In the genomic region with DNA sequence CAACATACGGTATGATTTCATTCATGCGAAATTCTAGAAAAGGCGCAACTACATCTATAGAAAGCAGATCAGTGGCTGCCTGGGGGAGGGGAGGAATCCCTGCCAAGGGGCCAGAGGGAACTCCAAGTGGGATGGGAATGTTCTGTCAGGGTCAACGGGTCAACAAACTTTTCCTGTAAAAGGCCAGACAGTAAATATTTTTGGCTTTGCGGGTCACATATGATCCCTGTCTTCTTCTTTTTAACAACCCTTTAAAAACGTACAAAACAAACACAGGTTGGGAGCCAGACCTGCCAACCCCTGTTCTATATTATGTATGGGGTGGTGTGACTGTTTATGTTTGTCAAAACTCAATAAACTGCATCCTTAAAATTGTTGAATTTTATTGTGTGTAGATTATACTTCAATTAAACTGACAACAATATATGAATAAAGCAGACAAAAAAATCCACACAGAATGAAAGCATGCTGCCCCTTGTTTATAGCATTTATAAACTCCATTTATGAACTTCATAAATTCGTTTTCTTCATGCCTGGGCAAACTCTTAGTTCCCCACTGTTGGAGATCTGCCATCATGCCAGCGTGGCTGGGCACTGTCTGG, we compare ENCODE assay signal across 16 cellular contexts. TPM values are rescaled to one million over a fixed set of nuclear protein-coding genes. Genes with fewer than 3 reads are reported as not detected.
A peak's percentile ranks its signal among the peaks of the same experiment; 100 is the strongest.
DNase-seq lines count a peak whose midpoint lies in the region; ATAC-seq, FAIRE-seq and TF ChIP-seq lines count a peak whose summit lies in the region.
"Had no signal": no experiment of that assay in that cellular context is flagged by ENCODE, and none has a peak within 500 bp of the region (broad histone marks: within the 10 kb centered on the region; RNA-seq: fewer than 3 reads in every experiment).

No MANE protein-coding gene starts in this region.

- ATAC-seq in SK-N-SH treated with all-trans-retinoic acid at 6 μM for 48 hours (no peak; the same call in 2 of the 3 replicates), lower lobe of right lung (no peak), GM18907 (IDR thresholded peaks at IDR 0.05; ENCODE audit: unreplicated experiment) (no peak)

- H3K4me1 ChIP-seq in SK-N-SH (ENCODE audit: control insufficient read depth in 1 of 2, insufficient read depth in 2 of 2, low read depth in 1 of 2, low read length in 1 of 2) (peaks cover 0 to 29% of the 10 kb centered on the region in 2 experiments; a peak in 2 of 4 replicates), ascending aorta (peaks cover 15 to 51% of the 10 kb centered on the region in 2 donors), lower lobe of right lung (peaks cover 49% of the 10 kb centered on the region), BE2C (peaks cover 18% of the 10 kb centered on the region)

- peak overlapping the region in 1 of 2 experiments; percentile 86; a peak in 2 of 4 replicates for H3K27ac ChIP-seq in SK-N-SH (ENCODE audit: low read depth in 2 of 2, low read length in 1 of 2)
- H3K27ac ChIP-seq in ascending aorta = peak overlapping the region; percentile 59 to 85
- H3K27ac ChIP-seq in lower lobe of right lung = peak overlapping the region; percentile 65
- peak overlapping the region; percentile 37 for H3K27ac ChIP-seq in substantia nigra (ENCODE audit: low read depth, low read length, poor library complexity, severe bottlenecking)
- H3K27ac ChIP-seq: neutrophil had no signal

- no peak overlapping the region for H3K4me2 ChIP-seq in SK-N-SH

- DNase-seq in SK-N-SH (no peak), ascending aorta (ENCODE audit: low spot score in 2 of 2) (no peak), lower lobe of right lung (no peak), substantia nigra (lab: John Stamatoyannopoulos, UW) (no peak), BE2C (no peak), HTR-8/SVneo (ENCODE audit: insufficient read length, low spot score) (no peak)
- DNase-seq: 8988T; activated gamma-delta T cell; DND-41; effector CD8-positive, alpha-beta T cell; Karpas-422; stimulated activated CD4-positive, alpha-beta T cell treated with anti-CD3 and anti-CD28 coated beads, Interleukin-1b, Interleukin-23, amount 100 ng/mL, for 48 hours; testis had no signal

- peaks cover 4% of the 10 kb centered on the region for H3F3A ChIP-seq in SK-N-SH (replicated peaks; ENCODE audit: insufficient read depth)

- no peak for FAIRE-seq in HTR-8/SVneo (lab: Jason Lieb, UNC)

- CTCF ChIA-PET in SK-N-SH (lab: Yijun Ruan, JAX) = interaction anchor here (1.1 to 1.2 kb wide), 2 partner anchors 29 to 300 kb away, joined by 3 to 4 read pairs; no protein-coding TSS in a partner anchor

- no peaks in the 10 kb centered on the region for H4K20me1 ChIP-seq in SK-N-SH (ENCODE audit: insufficient read depth)

- no peaks in the 10 kb centered on the region for H3K79me2 ChIP-seq in SK-N-SH (ENCODE audit: insufficient read depth)

- H3K4me3 ChIP-seq in SK-N-SH (ENCODE audit: low read depth in 2 of 2, low read length in 1 of 2) (no peak overlapping the region), ascending aorta (no peak overlapping the region), lower lobe of right lung (no peak overlapping the region), BE2C (ENCODE audit: low read depth, low read length) (no peak overlapping the region)
- H3K4me3 ChIP-seq: testis had no signal

- POLR2A ChIA-PET in SK-N-SH (lab: Yijun Ruan, JAX) = no interaction called here

- 0 out of 2 replicates have a peak overlapping the region, but pooled peaks have one; percentile 25 for H2AFZ ChIP-seq in SK-N-SH (ENCODE audit: low read depth)

- peaks cover 0 to 5% of the 10 kb centered on the region in 2 experiments for H3K36me3 ChIP-seq in SK-N-SH (replicated peaks in 1 of 2; ENCODE audit: control insufficient read depth in 1 of 2, insufficient read depth in 2 of 2, low read length in 1 of 2)
- no peaks in the 10 kb centered on the region for H3K36me3 ChIP-seq in ascending aorta
- H3K36me3 ChIP-seq in lower lobe of right lung = peaks cover 10% of the 10 kb centered on the region
- H3K36me3 ChIP-seq in BE2C = no peaks in the 10 kb centered on the region; the same call in 1 of the 2 replicates
- H3K36me3 ChIP-seq: neutrophil had no signal

- no peak for TF ChIP-seq RAD21 in SK-N-SH (IDR thresholded peaks at IDR 0.05; ENCODE audit: low read length)

- intact Hi-C loops in ascending aorta (cut with DNase I) = no loop called here
- intact Hi-C loops in lower lobe of right lung (cut with DNase I) = no loop called here

- TF ChIP-seq CTCF in SK-N-SH (IDR thresholded peaks at IDR 0.05) (no peak), ascending aorta (IDR thresholded peaks at IDR 0.05) (no peak), lower lobe of right lung (IDR thresholded peaks at IDR 0.05) (no peak), BE2C (IDR thresholded peaks at IDR 0.05; ENCODE audit: low read depth, low read length) (no peak)

- H3K9me2 ChIP-seq in SK-N-SH = no peaks in the 10 kb centered on the region

- 78% methylated on average over 8 of the region's 8 CpGs for WGBS in SK-N-SH (ENCODE audit: low lambda C conversion rate)

- H3K9ac ChIP-seq in SK-N-SH = no peak overlapping the region

- H3K9me3 ChIP-seq in SK-N-SH (no peaks in the 10 kb centered on the region), ascending aorta (no peaks in the 10 kb centered on the region), lower lobe of right lung (no peaks in the 10 kb centered on the region), BE2C (no peaks in the 10 kb centered on the region)
- H3K9me3 ChIP-seq: neutrophil, testis had no signal

- no peak for TF ChIP-seq EP300 in SK-N-SH (IDR thresholded peaks at IDR 0.05; ENCODE audit: borderline replicate concordance in 1 of 2, low read depth in 1 of 2, low read length in 1 of 2)

- H3K27me3 ChIP-seq in SK-N-SH (ENCODE audit: insufficient read depth) (no peaks in the 10 kb centered on the region), ascending aorta (no peaks in the 10 kb centered on the region), lower lobe of right lung (ENCODE audit: low read depth) (no peaks in the 10 kb centered on the region), BE2C (no peaks in the 10 kb centered on the region)
- H3K27me3 ChIP-seq: neutrophil, testis had no signal

TF ChIP-seq in SK-N-SH, 30 proteins besides CTCF, POLR2A, EP300 and RAD21:
- TF ChIP-seq CHD2 (IDR thresholded peaks at IDR 0.05; ENCODE audit: low read length, partially characterized antibody) (no peak), FOXM1 (IDR thresholded peaks at IDR 0.05; ENCODE audit: low read depth) (no peak), MXI1 (IDR thresholded peaks at IDR 0.05; ENCODE audit: low read depth, low read length) (0 out of 2 replicates have a peak, but pooled peaks have one; percentile 44), RFX5 (IDR thresholded peaks at IDR 0.05; ENCODE audit: low read length) (no peak), POLR2AphosphoS5 (IDR thresholded peaks at IDR 0.05; ENCODE audit: low read depth, low read length) (no peak)

TF ChIP-seq in SK-N-SH treated with all-trans-retinoic acid at 6 μM for 48 hours, 23 proteins besides CTCF, POLR2A, EP300 and RAD21:
- TF ChIP-seq SNAI2 (CRISPR knock-in tag; IDR thresholded peaks at IDR 0.05) (no peak), ZFP3 (CRISPR knock-in tag; IDR thresholded peaks at IDR 0.05) (no peak), PPARA (CRISPR knock-in tag; IDR thresholded peaks at IDR 0.05; ENCODE audit: borderline replicate concordance) (no peak), TCF4 (CRISPR knock-in tag; IDR thresholded peaks at IDR 0.05; ENCODE audit: borderline replicate concordance) (no peak)

RNA-seq across cellular contexts. Expression of a gene that starts 56.6 kb away (rescaled TPM):
- 5.5 and 5.6 TPM in 2 replicates for polyA plus RNA-seq in SK-N-SH (2012; rRNA removed)
- polyA plus RNA-seq in SK-N-SH (2012; cell fraction: cytosol; rRNA removed) = 6.1 and 8.0 TPM in 2 replicates
- 4.3 and 6.7 TPM in 2 replicates for polyA plus RNA-seq in SK-N-SH (2012; cell fraction: nucleus; rRNA removed)
- total RNA-seq in ascending aorta (31.3 TPM), lower lobe of right lung (37.5 TPM)
- 71.3 TPM for polyA plus RNA-seq in BE2C (2012; ENCODE audit: insufficient read depth, insufficient read length, low read depth)
